ENCODE assay signal across 8 cellular contexts in the genomic region with DNA sequence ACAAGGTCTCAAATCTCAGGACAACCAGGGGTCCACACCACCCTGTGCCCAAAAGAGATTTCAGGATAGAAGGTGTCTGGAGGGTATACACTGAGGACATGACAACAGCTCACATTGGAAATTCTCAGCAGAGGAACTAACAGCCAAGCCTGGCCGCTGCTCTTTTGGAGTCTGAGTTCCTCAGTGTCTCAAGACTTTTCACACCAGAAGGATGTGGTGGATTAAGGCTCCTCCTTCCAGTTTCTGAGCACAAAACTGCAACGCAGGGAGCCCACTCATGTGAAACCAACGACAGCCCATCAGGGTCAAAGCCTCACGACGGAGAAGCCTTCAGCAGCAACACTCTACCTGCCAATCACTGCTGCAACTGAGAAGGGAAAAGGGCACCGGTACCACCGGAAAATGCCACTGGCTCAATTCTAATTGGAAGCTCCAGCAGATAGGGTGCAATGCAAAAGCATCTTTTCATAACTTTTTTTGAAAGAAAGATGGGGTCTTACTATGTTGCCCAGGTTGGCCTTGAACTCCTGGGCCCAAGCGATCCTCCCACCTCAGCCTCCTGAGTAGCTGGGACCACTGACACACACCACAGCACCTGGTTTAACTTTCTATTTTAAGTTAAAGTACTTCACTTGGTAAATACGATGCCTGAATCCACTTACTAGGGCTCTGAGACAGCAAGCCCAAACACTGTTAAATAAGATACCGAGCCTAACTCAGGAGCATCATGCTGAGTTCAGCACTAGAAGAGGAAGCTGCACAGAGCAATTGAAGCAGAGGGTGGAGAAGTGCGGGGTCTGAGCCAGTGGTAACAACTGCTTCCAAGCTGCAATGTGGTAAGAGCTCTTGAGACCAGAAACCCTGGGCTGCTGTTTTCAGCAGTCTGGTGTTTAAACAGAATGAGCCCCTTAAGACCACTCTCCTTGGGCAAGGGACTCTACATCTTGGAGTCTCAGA. TPM values are rescaled to one million over a fixed set of nuclear protein-coding genes. Genes with fewer than 3 reads are reported as not detected.
DNase-seq lines count a peak whose midpoint lies in the region; ATAC-seq, FAIRE-seq and TF ChIP-seq lines count a peak whose summit lies in the region.

No MANE protein-coding gene starts in this region.

- H3K27ac Mint-ChIP-seq in astrocyte (ENCODE audit: unreplicated experiment): peak overlapping the region; percentile 41
- H3K27ac Mint-ChIP-seq in nephron progenitor cell: peak overlapping the region; percentile 48
- H3K27ac Mint-ChIP-seq in MCF 10A (ENCODE audit: low read depth, unreplicated experiment): no peak overlapping the region

- no peak overlapping the region for H3K27ac ChIP-seq in astrocyte (ENCODE audit: low read depth, low read length)

- H3K9me3 Mint-ChIP-seq in astrocyte (ENCODE audit: unreplicated experiment) (no peaks in the 10 kb centered on the region), nephron progenitor cell (no peaks in the 10 kb centered on the region), MCF 10A (ENCODE audit: unreplicated experiment) (no peaks in the 10 kb centered on the region)

- H2AFZ ChIP-seq in astrocyte (ENCODE audit: low read depth, low read length): no peak overlapping the region

- H3K27me3 ChIP-seq in astrocyte (ENCODE audit: insufficient read depth, low read length): no peaks in the 10 kb centered on the region

- POLR2A ChIA-PET in MCF 10A (lab: Yijun Ruan, JAX): no interaction called here

- no peak for FAIRE-seq in astrocyte (lab: Jason Lieb, UNC)

- H3K27me3 Mint-ChIP-seq in astrocyte (ENCODE audit: low read depth, unreplicated experiment) (no peaks in the 10 kb centered on the region), nephron progenitor cell (ENCODE audit: low read depth, poor library complexity) (no peaks in the 10 kb centered on the region), MCF 10A (ENCODE audit: insufficient read depth, unreplicated experiment) (no peaks in the 10 kb centered on the region)

- intact Hi-C loops in MCF 10A (cut with micrococcal nuclease): no loop called here

- peak; percentile 46 for ATAC-seq in GM21360 (IDR thresholded peaks at IDR 0.05; ENCODE audit: unreplicated experiment)
- ATAC-seq in HG03139 (IDR thresholded peaks at IDR 0.05; ENCODE audit: unreplicated experiment): no peak

- peaks cover 98% of the 10 kb centered on the region for H4K20me1 ChIP-seq in astrocyte (ENCODE audit: insufficient read depth, low read length)

- H3K4me3 ChIP-seq in astrocyte (ENCODE audit: insufficient read depth, low read depth, low read length): no peak overlapping the region

- no peak overlapping the region for H3K4me3 Mint-ChIP-seq in astrocyte (ENCODE audit: unreplicated experiment)
- H3K4me3 Mint-ChIP-seq in nephron progenitor cell: no peak overlapping the region
- H3K4me3 Mint-ChIP-seq in MCF 10A (ENCODE audit: unreplicated experiment): no peak overlapping the region

- H3K36me3 Mint-ChIP-seq in astrocyte (ENCODE audit: low read depth, unreplicated experiment) (peaks cover 3% of the 10 kb centered on the region), nephron progenitor cell (ENCODE audit: low read depth) (peaks cover 8% of the 10 kb centered on the region), MCF 10A (ENCODE audit: insufficient read depth, unreplicated experiment) (peaks cover 16% of the 10 kb centered on the region)

- peaks cover 99% of the 10 kb centered on the region for H3K79me2 ChIP-seq in astrocyte (ENCODE audit: insufficient read depth, low read length)

- TF ChIP-seq CTCF in astrocyte (IDR thresholded peaks at IDR 0.05; ENCODE audit: insufficient read depth, low read depth, low read length) (no peak), nephron progenitor cell (IDR thresholded peaks at IDR 0.05) (no peak), MCF 10A (IDR thresholded peaks at IDR 0.05; ENCODE audit: unreplicated experiment) (no peak)

- H3K4me1 Mint-ChIP-seq in astrocyte (ENCODE audit: low read depth, unreplicated experiment): peaks cover 31% of the 10 kb centered on the region
- peaks cover 58% of the 10 kb centered on the region for H3K4me1 Mint-ChIP-seq in nephron progenitor cell
- H3K4me1 Mint-ChIP-seq in MCF 10A (ENCODE audit: insufficient read depth, unreplicated experiment): peaks cover 9% of the 10 kb centered on the region

- BruUV-seq in MCF 10A (replicated peaks; lab: Mats Ljungman, UMichigan): no TSS peak

- no peak overlapping the region for H3K9ac ChIP-seq in astrocyte (ENCODE audit: low read length)

- CTCF ChIA-PET in MCF 10A (lab: Yijun Ruan, JAX): interaction anchor here (0.7 to 1.2 kb wide), 2 partner anchors 105 to 174 kb away, joined by 3 to 4 read pairs; no protein-coding TSS in a partner anchor

- H3K9me3 ChIP-seq in astrocyte (ENCODE audit: insufficient read depth, low read depth, low read length): no peaks in the 10 kb centered on the region

- peak overlapping the region; percentile 40 for H3K4me2 ChIP-seq in astrocyte (ENCODE audit: low read length)

- H3K4me1 ChIP-seq in astrocyte (ENCODE audit: insufficient read depth, low read length): peaks cover 26% of the 10 kb centered on the region

- H3K36me3 ChIP-seq in astrocyte (ENCODE audit: insufficient read depth, low read length): peaks cover 2% of the 10 kb centered on the region

- DNase-seq in CD1c-positive myeloid dendritic cell (ENCODE audit: extremely low spot score): peak; percentile 78
- peak; percentile 91 for DNase-seq in NCI-H187 treated with DMSO at 0.1 percent for 48 hours (lab: John Stamatoyannopoulos, UW)
- no peak for DNase-seq in astrocyte (ENCODE audit: low read depth)
- no peak for DNase-seq in nephron progenitor cell
- DNase-seq in MCF 10A (ENCODE audit: unreplicated experiment): no peak
- DNase-seq in cortex of kidney (lab: John Stamatoyannopoulos, UW): no peak

RNA-seq across cellular contexts. Expression of gene CAPZB, which starts 7.8 kb away (rescaled TPM):
- total RNA-seq in astrocyte (458 and 459 TPM in 2 replicates), MCF 10A (2022) (252 and 259 TPM in 2 replicates)

Comparison
In these comparisons a context has a peak if more than half of its experiments do, and no peak if none do; other contexts are left out.
1. DNase-seq: peak in CD1c-positive myeloid dendritic cell (single experiment) and NCI-H187 treated with DMSO at 0.1 percent for 48 hours (single experiment); none in astrocyte (single experiment), nephron progenitor cell (single experiment), MCF 10A (single experiment) and cortex of kidney (single experiment).